ENCODE assay signal across 1 cellular context in genomic region chr14:37746140-37746832, GRCh38.
TF ChIP-seq lines count a peak whose summit lies in the region.

No MANE protein-coding gene starts in this region.

TF ChIP-seq in HepG2, 621 proteins besides CTCF, POLR2A, EP300 and RAD21 (continued from another document):
- TF ChIP-seq, protein P1, sequence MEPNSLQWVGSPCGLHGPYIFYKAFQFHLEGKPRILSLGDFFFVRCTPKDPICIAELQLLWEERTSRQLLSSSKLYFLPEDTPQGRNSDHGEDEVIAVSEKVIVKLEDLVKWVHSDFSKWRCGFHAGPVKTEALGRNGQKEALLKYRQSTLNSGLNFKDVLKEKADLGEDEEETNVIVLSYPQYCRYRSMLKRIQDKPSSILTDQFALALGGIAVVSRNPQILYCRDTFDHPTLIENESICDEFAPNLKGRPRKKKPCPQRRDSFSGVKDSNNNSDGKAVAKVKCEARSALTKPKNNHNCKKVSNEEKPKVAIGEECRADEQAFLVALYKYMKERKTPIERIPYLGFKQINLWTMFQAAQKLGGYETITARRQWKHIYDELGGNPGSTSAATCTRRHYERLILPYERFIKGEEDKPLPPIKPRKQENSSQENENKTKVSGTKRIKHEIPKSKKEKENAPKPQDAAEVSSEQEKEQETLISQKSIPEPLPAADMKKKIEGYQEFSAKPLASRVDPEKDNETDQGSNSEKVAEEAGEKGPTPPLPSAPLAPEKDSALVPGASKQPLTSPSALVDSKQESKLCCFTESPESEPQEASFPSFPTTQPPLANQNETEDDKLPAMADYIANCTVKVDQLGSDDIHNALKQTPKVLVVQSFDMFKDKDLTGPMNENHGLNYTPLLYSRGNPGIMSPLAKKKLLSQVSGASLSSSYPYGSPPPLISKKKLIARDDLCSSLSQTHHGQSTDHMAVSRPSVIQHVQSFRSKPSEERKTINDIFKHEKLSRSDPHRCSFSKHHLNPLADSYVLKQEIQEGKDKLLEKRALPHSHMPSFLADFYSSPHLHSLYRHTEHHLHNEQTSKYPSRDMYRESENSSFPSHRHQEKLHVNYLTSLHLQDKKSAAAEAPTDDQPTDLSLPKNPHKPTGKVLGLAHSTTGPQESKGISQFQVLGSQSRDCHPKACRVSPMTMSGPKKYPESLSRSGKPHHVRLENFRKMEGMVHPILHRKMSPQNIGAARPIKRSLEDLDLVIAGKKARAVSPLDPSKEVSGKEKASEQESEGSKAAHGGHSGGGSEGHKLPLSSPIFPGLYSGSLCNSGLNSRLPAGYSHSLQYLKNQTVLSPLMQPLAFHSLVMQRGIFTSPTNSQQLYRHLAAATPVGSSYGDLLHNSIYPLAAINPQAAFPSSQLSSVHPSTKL (CRISPR knock-in tag; IDR thresholded peaks at IDR 0.05) = 0 out of 2 replicates have a peak, but pooled peaks have one; percentile 4
- TF ChIP-seq TRIM24 (CRISPR knock-in tag; IDR thresholded peaks at IDR 0.05) (0 out of 2 replicates have a peak, but pooled peaks have one; percentile 27), SOX13 (IDR thresholded peaks at IDR 0.05) (no peak), SOX13 (CRISPR knock-in tag; conservative IDR thresholded peaks at IDR 0.05 in 1 of 2, IDR thresholded peaks at IDR 0.05 in 1 of 2) (peak in 1 of 2 experiments; percentile 40; a peak in 2 of 4 replicates), GATAD2A (CRISPR knock-in tag; IDR thresholded peaks at IDR 0.05) (no peak), HNRNPK (IDR thresholded peaks at IDR 0.05; ENCODE audit: low read depth, low read length, poor library complexity, severe bottlenecking) (no peak), MYC (CRISPR knock-in tag; IDR thresholded peaks at IDR 0.05; ENCODE audit: borderline replicate concordance) (no peak), ZNF205 (CRISPR knock-in tag; IDR thresholded peaks at IDR 0.05) (0 out of 2 replicates have a peak, but pooled peaks have one; percentile 23), HOMEZ (CRISPR knock-in tag; IDR thresholded peaks at IDR 0.05; ENCODE audit: low read depth) (peak; percentile 61; the same call in 1 of the 2 replicates), ZNF138 (CRISPR knock-in tag; IDR thresholded peaks at IDR 0.05; ENCODE audit: low read depth) (no peak), ZNF644 (CRISPR knock-in tag; IDR thresholded peaks at IDR 0.05; ENCODE audit: low read depth) (peak; percentile 50; the same call in 1 of the 2 replicates), DNMT1 (CRISPR knock-in tag; IDR thresholded peaks at IDR 0.05) (0 out of 2 replicates have a peak, but pooled peaks have one; percentile 62), TOPORS (CRISPR knock-in tag; IDR thresholded peaks at IDR 0.05) (0 out of 2 replicates have a peak, but pooled peaks have one; percentile 68), ZNF564 (CRISPR knock-in tag; IDR thresholded peaks at IDR 0.05) (no peak), ZNF629 (CRISPR knock-in tag; conservative IDR thresholded peaks at IDR 0.05) (no peak), ZNF331 (CRISPR knock-in tag; IDR thresholded peaks at IDR 0.05) (no peak), EHMT2 (IDR thresholded peaks at IDR 0.05; ENCODE audit: borderline replicate concordance, low read depth, low read length) (peak; percentile 92), BHLHE40 (IDR thresholded peaks at IDR 0.05; ENCODE audit: low read length) (no peak), ZNF747 (CRISPR knock-in tag; IDR thresholded peaks at IDR 0.05; ENCODE audit: borderline replicate concordance) (no peak), ZBTB38 (CRISPR knock-in tag; IDR thresholded peaks at IDR 0.05) (no peak), CEBPB (IDR thresholded peaks at IDR 0.05; ENCODE audit: borderline replicate concordance, low read depth, low read length) (peak; percentile 85; the same call in 1 of the 2 replicates), CBFB (CRISPR knock-in tag; IDR thresholded peaks at IDR 0.05) (no peak), ZNF737 (CRISPR knock-in tag; IDR thresholded peaks at IDR 0.05; ENCODE audit: borderline replicate concordance) (no peak), ZNF383 (CRISPR knock-in tag; IDR thresholded peaks at IDR 0.05; ENCODE audit: borderline replicate concordance) (peak; percentile 64; the same call in 1 of the 2 replicates), ZNF879 (CRISPR knock-in tag; IDR thresholded peaks at IDR 0.05) (no peak)
